Comparison of ENCODE assay signal across 8 cellular contexts in genomic region chr10:29488471-29488870, GRCh38.
DNase-seq lines count a peak whose midpoint lies in the region; ATAC-seq, FAIRE-seq and TF ChIP-seq lines count a peak whose summit lies in the region.
"Not testable (repeated sequence)": the region's sequence is repeated elsewhere in the genome, so short reads cannot be mapped to it uniquely, and the experiment has no call there.

No MANE protein-coding gene starts in this region.

- H3K4me3 ChIP-seq in DND-41 (ENCODE audit: low read depth in 1 of 2, low read length in 2 of 2); epithelial cell of esophagus (ENCODE audit: low read length); sigmoid colon; transverse colon: not testable (repeated sequence)

- peak overlapping the region; percentile 91 for H3K27ac Mint-ChIP-seq in activated T-helper 2 cell treated with anti-CD3 and anti-CD28 coated beads, Interferon-gamma antibody, Interleukin-2, Interleukin-4, amounts not matched to agents 10 μg/mL and 5 μg/mL and 100 μg/mL, durations not matched to agents 14 hours and 24 hours and 36 hours

- not testable (repeated sequence) for H3K27me3 ChIP-seq in DND-41 (ENCODE audit: insufficient read depth, low read length, poor library complexity); sigmoid colon; transverse colon

- H3K36me3 Mint-ChIP-seq in activated T-helper 2 cell treated with anti-CD3 and anti-CD28 coated beads, Interferon-gamma antibody, Interleukin-2, Interleukin-4, amounts not matched to agents 10 μg/mL and 5 μg/mL and 100 μg/mL, durations not matched to agents 14 hours and 24 hours and 36 hours (ENCODE audit: low read depth) = peaks cover 56% of the 10 kb centered on the region

- H3K36me3 ChIP-seq in DND-41 (ENCODE audit: insufficient read depth, low read length) = peaks cover 71% of the 10 kb centered on the region
- H3K36me3 ChIP-seq in sigmoid colon = peaks cover 51 to 100% (median 77%) of the 10 kb centered on the region in 4 donors
- H3K36me3 ChIP-seq in transverse colon = peaks cover 0 to 51% (median 24%) of the 10 kb centered on the region in 4 donors

- not testable (repeated sequence) for H2AFZ ChIP-seq in DND-41 (ENCODE audit: low read depth, low read length)

- WGBS in sigmoid colon, 2 donors = 89 to 93% methylated on average over 14 of the region's 14 CpGs
- WGBS in transverse colon (ENCODE audit: low coverage in 1 of 2), 2 donors = 40 to 88% methylated on average over 1 to 14 of the region's 14 CpGs

- FAIRE-seq in RCC 7860 (lab: Jason Lieb, UNC) = peak; percentile 92

- H3K4me3 Mint-ChIP-seq in activated T-helper 2 cell treated with anti-CD3 and anti-CD28 coated beads, Interferon-gamma antibody, Interleukin-2, Interleukin-4, amounts not matched to agents 10 μg/mL and 5 μg/mL and 100 μg/mL, durations not matched to agents 14 hours and 24 hours and 36 hours (ENCODE audit: low read depth) = not testable (repeated sequence)

- not testable (repeated sequence) for DNase-seq in DND-41; activated T-helper 2 cell treated with anti-CD3 and anti-CD28 coated beads, Interferon-gamma antibody, Interleukin-2, Interleukin-4, amounts not matched to agents 10 μg/mL and 5 μg/mL and 100 μg/mL, durations not matched to agents 14 hours and 24 hours and 36 hours (ENCODE audit: low spot score); sigmoid colon; transverse colon
- DNase-seq in RCC 7860 (ENCODE audit: low spot score) = peak; percentile 66
- DNase-seq in epithelial cell of esophagus (ENCODE audit: low read depth) = peak; percentile 75
- peak; percentile 81 for DNase-seq in islet precursor cell

- H3K9me3 ChIP-seq in DND-41 (ENCODE audit: insufficient read depth, low read length, severe bottlenecking); sigmoid colon; transverse colon: not testable (repeated sequence)

- H3K9ac ChIP-seq in DND-41 (ENCODE audit: low read depth, low read length) = not testable (repeated sequence)

- in situ Hi-C loops in transverse colon (cut with MboI; ENCODE audit: low pct_ligation_motif_present in 1 of 4, low pct_unique_long_range_greater_than_20kb in 1 of 4, low sequenced_read_pairs in 3 of 4) = not testable (repeated sequence)

- peaks cover 54% of the 10 kb centered on the region for H3K4me1 Mint-ChIP-seq in activated T-helper 2 cell treated with anti-CD3 and anti-CD28 coated beads, Interferon-gamma antibody, Interleukin-2, Interleukin-4, amounts not matched to agents 10 μg/mL and 5 μg/mL and 100 μg/mL, durations not matched to agents 14 hours and 24 hours and 36 hours (ENCODE audit: low read depth)

- peak in 1 of 4 donors; percentile 22 for TF ChIP-seq EP300 in sigmoid colon (IDR thresholded peaks at IDR 0.05)
- not testable (repeated sequence) for TF ChIP-seq EP300 in transverse colon (IDR thresholded peaks at IDR 0.05; ENCODE audit: low read depth)

- H3K27me3 Mint-ChIP-seq in activated T-helper 2 cell treated with anti-CD3 and anti-CD28 coated beads, Interferon-gamma antibody, Interleukin-2, Interleukin-4, amounts not matched to agents 10 μg/mL and 5 μg/mL and 100 μg/mL, durations not matched to agents 14 hours and 24 hours and 36 hours (ENCODE audit: low read depth) = not testable (repeated sequence)

- H3K27ac ChIP-seq in DND-41 (ENCODE audit: low read length) = not testable (repeated sequence)
- peak overlapping the region; percentile 44 to 79 (median 64) for H3K27ac ChIP-seq in sigmoid colon
- peak overlapping the region in 3 of 4 donors; percentile 36 to 55 (median 51) for H3K27ac ChIP-seq in transverse colon

- TF ChIP-seq POLR2A in sigmoid colon (IDR thresholded peaks at IDR 0.05); transverse colon (IDR thresholded peaks at IDR 0.05): not testable (repeated sequence)

- H3K4me2 ChIP-seq in DND-41 (ENCODE audit: insufficient read depth, low read length) = not testable (repeated sequence)

- H4K20me1 ChIP-seq in DND-41 (ENCODE audit: insufficient read depth, low read length) = not testable (repeated sequence)

- H3K9me3 Mint-ChIP-seq in activated T-helper 2 cell treated with anti-CD3 and anti-CD28 coated beads, Interferon-gamma antibody, Interleukin-2, Interleukin-4, amounts not matched to agents 10 μg/mL and 5 μg/mL and 100 μg/mL, durations not matched to agents 14 hours and 24 hours and 36 hours = not testable (repeated sequence)

- H3K4me1 ChIP-seq in DND-41 (ENCODE audit: insufficient read depth, low read length) = not testable (repeated sequence)
- H3K4me1 ChIP-seq in sigmoid colon (peaks cover 0 to 78% (median 60%) of the 10 kb centered on the region in 4 donors), transverse colon (peaks cover 0 to 12% (median 4%) of the 10 kb centered on the region in 4 donors)

- not testable (repeated sequence) for TF ChIP-seq CTCF in DND-41 (IDR thresholded peaks at IDR 0.05; ENCODE audit: borderline replicate concordance, extremely low read depth, low read length, poor library complexity, severe bottlenecking); epithelial cell of esophagus (IDR thresholded peaks at IDR 0.05; ENCODE audit: insufficient read depth, low read depth, low read length, missing control alignments); sigmoid colon (IDR thresholded peaks at IDR 0.05); transverse colon (IDR thresholded peaks at IDR 0.05)

- not testable (repeated sequence) for H3K79me2 ChIP-seq in DND-41 (ENCODE audit: insufficient read depth, low read length)

- 0 out of 3 replicates have a peak, but pooled peaks have one; percentile 27 for ATAC-seq in DND-41 (ENCODE audit: insufficient read depth, low read depth)
- peak; percentile 70 to 75 for ATAC-seq in activated CD4-positive, CD25-positive, alpha-beta regulatory T cell treated with anti-CD3 and anti-CD28 coated beads, Interleukin-2, amount 50 U/mL, for 24 hours

- intact Hi-C loops in activated T-helper 2 cell treated with anti-CD3 and anti-CD28 coated beads, Interferon-gamma antibody, Interleukin-2, Interleukin-4, amounts not matched to agents 10 μg/mL and 5 μg/mL and 100 μg/mL, durations not matched to agents 14 hours and 24 hours and 36 hours (cut with micrococcal nuclease); sigmoid colon (cut with DNase I); transverse colon (cut with DNase I; ENCODE audit: low total_unique reads): not testable (repeated sequence)
